In genomic region chr3:38001456-38002081, GRCh38 we compare ENCODE assay signal across 11 cellular contexts. TPM values are rescaled to one million over a fixed set of nuclear protein-coding genes. Genes with fewer than 3 reads are reported as not detected.
DNase-seq lines count a peak whose midpoint lies in the region; ATAC-seq and TF ChIP-seq lines count a peak whose summit lies in the region.
"Had no signal": no experiment of that assay in that cellular context is flagged by ENCODE, and none has a peak within 500 bp of the region (broad histone marks: within the 10 kb centered on the region; RNA-seq: fewer than 3 reads in every experiment).

No MANE protein-coding gene starts in this region.

- H3K4me1 ChIP-seq in RWPE2 (ENCODE audit: insufficient read depth, poor library complexity, severe bottlenecking) (peaks cover 6% of the 10 kb centered on the region), colonic mucosa (peaks cover 31% of the 10 kb centered on the region)

- H3K9me3 ChIP-seq in RWPE2 (ENCODE audit: severe bottlenecking) (no peaks in the 10 kb centered on the region), colonic mucosa (no peaks in the 10 kb centered on the region)

- intact Hi-C loops in colonic mucosa (cut with DNase I): no loop called here

- H3K36me3 ChIP-seq in BJ (ENCODE audit: control insufficient read depth, insufficient read depth, low read length) (peaks cover 6% of the 10 kb centered on the region), RWPE2 (ENCODE audit: low read depth) (no peaks in the 10 kb centered on the region), colonic mucosa (peaks cover 9% of the 10 kb centered on the region)

- DNase-seq in BJ (ENCODE audit: low read depth) (no peak), GM12865 (ENCODE audit: low read depth) (no peak), RWPE2 (ENCODE audit: low spot score) (peak; percentile 48), glomerular visceral epithelial cell (ENCODE audit: extremely low spot score) (no peak), NCI-H1930 (lab: John Stamatoyannopoulos, UW) (no peak), colonic mucosa (no peak)
- no peak for DNase-seq in stimulated activated naive CD8-positive, alpha-beta T cell treated with anti-CD3 and anti-CD28 coated beads, Interleukin-15, amount 100 ng/mL, for 72 hours
- DNase-seq: activated gamma-delta T cell treated with Interleukin-2 at 50 U/mL for 16 hours, occipital lobe had no signal

- POLR2A ChIA-PET in BJ (lab: Charles Lee): no interaction called here

- H3K27me3 Mint-ChIP-seq in stimulated activated naive CD8-positive, alpha-beta T cell treated with anti-CD3 and anti-CD28 coated beads, Interleukin-15, amount 100 ng/mL, for 72 hours: no peaks in the 10 kb centered on the region
- H3K27me3 Mint-ChIP-seq: IgD-negative memory B cell had no signal

- peak; percentile 22; the same call in 1 of the 2 replicates for TF ChIP-seq CTCF in BJ (IDR thresholded peaks at IDR 0.05; ENCODE audit: insufficient read depth, low read depth, low read length)
- TF ChIP-seq CTCF in GM12865 (IDR thresholded peaks at IDR 0.05; ENCODE audit: insufficient read depth, low read depth, low read length, missing control alignments): peak; percentile 8
- peak; percentile 19 for TF ChIP-seq CTCF in RWPE2 (IDR thresholded peaks at IDR 0.05; ENCODE audit: poor library complexity, severe bottlenecking)
- TF ChIP-seq CTCF in colonic mucosa (IDR thresholded peaks at IDR 0.05): no peak

- H3K9me3 Mint-ChIP-seq in stimulated activated naive CD8-positive, alpha-beta T cell treated with anti-CD3 and anti-CD28 coated beads, Interleukin-15, amount 100 ng/mL, for 72 hours: no peaks in the 10 kb centered on the region
- H3K9me3 Mint-ChIP-seq: IgD-negative memory B cell had no signal

- H3K4me3 ChIP-seq in BJ (ENCODE audit: low read depth, low read length) (no peak overlapping the region), GM12865 (ENCODE audit: low read depth, low read length) (no peak overlapping the region), RWPE2 (ENCODE audit: severe bottlenecking) (no peak overlapping the region), colonic mucosa (no peak overlapping the region)

- H3K27ac ChIP-seq in RWPE2 (ENCODE audit: poor library complexity, severe bottlenecking) (no peak overlapping the region), layer of hippocampus (ENCODE audit: low read depth, low read length) (peak overlapping the region; percentile 25), colonic mucosa (no peak overlapping the region)

- 0 out of 3 replicates have a peak, but pooled peaks have one; percentile 8 for ATAC-seq in RWPE2 (ENCODE audit: low read depth)
- no peak for ATAC-seq in stimulated activated naive CD8-positive, alpha-beta T cell treated with anti-CD3 and anti-CD28 coated beads, Interleukin-15, amount 100 ng/mL, for 72 hours

- H3K27me3 ChIP-seq in BJ (ENCODE audit: control insufficient read depth, insufficient read depth, low read length) (no peaks in the 10 kb centered on the region), RWPE2 (ENCODE audit: insufficient read depth, poor library complexity, severe bottlenecking) (no peaks in the 10 kb centered on the region), layer of hippocampus (ENCODE audit: control insufficient read depth, insufficient read depth, low read length) (no peaks in the 10 kb centered on the region), colonic mucosa (no peaks in the 10 kb centered on the region)

- H3K4me1 Mint-ChIP-seq in stimulated activated naive CD8-positive, alpha-beta T cell treated with anti-CD3 and anti-CD28 coated beads, Interleukin-15, amount 100 ng/mL, for 72 hours: peaks cover 52% of the 10 kb centered on the region

- H3K4me3 Mint-ChIP-seq in stimulated activated naive CD8-positive, alpha-beta T cell treated with anti-CD3 and anti-CD28 coated beads, Interleukin-15, amount 100 ng/mL, for 72 hours: no peak overlapping the region
- H3K4me3 Mint-ChIP-seq: IgD-negative memory B cell had no signal

- peak overlapping the region in 1 of 2 donors; percentile 80 for H3K27ac Mint-ChIP-seq in stimulated activated naive CD8-positive, alpha-beta T cell treated with anti-CD3 and anti-CD28 coated beads, Interleukin-15, amount 100 ng/mL, for 72 hours

- H3K9ac ChIP-seq in colonic mucosa (ENCODE audit: low read depth in 2 of 2, low read length in 2 of 2): no peak overlapping the region

- CTCF ChIA-PET in BJ (lab: Yijun Ruan, JAX): interaction anchor here (1.6 to 5.6 kb wide), 2 partner anchors 27 to 148 kb away, joined by 7 to 66 read pairs; no protein-coding TSS in a partner anchor

RNA-seq across cellular contexts. Expression of gene VILL, which starts 11.0 kb away (rescaled TPM):
- polyA plus RNA-seq in BJ (2011; rRNA removed): 4.9 and 8.8 TPM in 2 replicates
- 7.2 and 11.8 TPM in 2 replicates for polyA minus RNA-seq in BJ (2011; rRNA and poly(A)+ RNA removed)
- total RNA-seq in colonic mucosa: 100 to 1,000 TPM; 155 to 166 TPM

RNA-seq across cellular contexts. Expression of gene PLCD1, which starts 27.9 kb away (rescaled TPM):
- polyA plus RNA-seq in BJ (2011; rRNA removed): 7.6 and 12.3 TPM in 2 replicates
- polyA minus RNA-seq in BJ (2011; rRNA and poly(A)+ RNA removed): 17.9 and 18.6 TPM in 2 replicates
- 10 to 100 TPM; 46.8 to 70.0 TPM for total RNA-seq in colonic mucosa

RNA-seq across cellular contexts. Expression of gene DLEC1, which starts 37.4 kb away (rescaled TPM):
- polyA plus RNA-seq in BJ (2011; rRNA removed): 0.02 and 0.06 TPM in 2 replicates
- 0.05 TPM in 1 of 2 replicates, not detected in the other for polyA minus RNA-seq in BJ (2011; rRNA and poly(A)+ RNA removed)
- under 1 TPM; 0.52 to 0.56 TPM for total RNA-seq in colonic mucosa
